ENCODE assay signal across 6 cellular contexts in genomic region chr1:206297145-206297797, GRCh38.
A peak's percentile ranks its signal among the peaks of the same experiment; 100 is the strongest.
DNase-seq lines count a peak whose midpoint lies in the region; ATAC-seq, FAIRE-seq and TF ChIP-seq lines count a peak whose summit lies in the region.
"Not testable (repeated sequence)": the region's sequence is repeated elsewhere in the genome, so short reads cannot be mapped to it uniquely, and the experiment has no call there.

No MANE protein-coding gene starts in this region.

- not testable (repeated sequence) for H3K4me1 ChIP-seq in body of pancreas, pancreas, upper lobe of right lung

- TF ChIP-seq CTCF in body of pancreas (IDR thresholded peaks at IDR 0.05); chondrocyte (IDR thresholded peaks at IDR 0.05); mesothelial cell of epicardium (IDR thresholded peaks at IDR 0.05; ENCODE audit: unreplicated experiment); pancreas (IDR thresholded peaks at IDR 0.05); upper lobe of right lung (IDR thresholded peaks at IDR 0.05): not testable (repeated sequence)

- intact Hi-C loops in body of pancreas (cut with DNase I); pancreas (cut with DNase I); upper lobe of right lung (cut with DNase I): not testable (repeated sequence)

- H3K4me1 Mint-ChIP-seq in chondrocyte (ENCODE audit: low read depth); mesothelial cell of epicardium: not testable (repeated sequence)

- DNase-seq in body of pancreas; chondrocyte (ENCODE audit: low spot score); mesothelial cell of epicardium (ENCODE audit: low spot score in 2 of 2, unreplicated experiment in 2 of 2); pancreas; upper lobe of right lung: not testable (repeated sequence)

- H3K27ac Mint-ChIP-seq in chondrocyte (ENCODE audit: unreplicated experiment): peak overlapping the region; percentile 32
- peak overlapping the region; percentile 85 for H3K27ac Mint-ChIP-seq in mesothelial cell of epicardium

- no CpG with 5 or more reads among the region's 4 CpGs for WGBS in body of pancreas, 2 donors
- 77% methylated on average over 3 of the region's 4 CpGs; no CpG with 5 or more reads in 1 of the 2 donors for WGBS in pancreas, 2 donors

- not testable (repeated sequence) for TF ChIP-seq POLR2A in body of pancreas (IDR thresholded peaks at IDR 0.05)

- ATAC-seq in SK-N-SH treated with all-trans-retinoic acid at 6 μM for 48 hours (peak; percentile 56), body of pancreas (peak; percentile 70), pancreas (peak in 3 of 4 donors; percentile 28 to 75 (median 39)), upper lobe of right lung (peak; percentile 44)

- H3K4me3 ChIP-seq in body of pancreas, pancreas, upper lobe of right lung: not testable (repeated sequence)

- H3K27me3 ChIP-seq in body of pancreas, pancreas, upper lobe of right lung: not testable (repeated sequence)

- not testable (repeated sequence) for H3K9me3 ChIP-seq in body of pancreas, pancreas, upper lobe of right lung

- FAIRE-seq in pancreas (lab: Jason Lieb, UNC): not testable (repeated sequence)

- not testable (repeated sequence) for H3K27ac ChIP-seq in body of pancreas, pancreas, upper lobe of right lung

- not testable (repeated sequence) for H3K36me3 Mint-ChIP-seq in chondrocyte (ENCODE audit: low read depth); mesothelial cell of epicardium

- H3K4me3 Mint-ChIP-seq in chondrocyte (ENCODE audit: unreplicated experiment); mesothelial cell of epicardium: not testable (repeated sequence)

- not testable (repeated sequence) for H3K36me3 ChIP-seq in body of pancreas (replicated peaks in 1 of 2; ENCODE audit: insufficient read depth in 1 of 2, low read depth in 2 of 2); pancreas; upper lobe of right lung

- H3K27me3 Mint-ChIP-seq in chondrocyte (ENCODE audit: low read depth); mesothelial cell of epicardium (ENCODE audit: low read depth): not testable (repeated sequence)

- not testable (repeated sequence) for H3K9me3 Mint-ChIP-seq in chondrocyte (ENCODE audit: low read depth); mesothelial cell of epicardium
